12 cellular contexts compared by ENCODE assay signal in the genomic region with DNA sequence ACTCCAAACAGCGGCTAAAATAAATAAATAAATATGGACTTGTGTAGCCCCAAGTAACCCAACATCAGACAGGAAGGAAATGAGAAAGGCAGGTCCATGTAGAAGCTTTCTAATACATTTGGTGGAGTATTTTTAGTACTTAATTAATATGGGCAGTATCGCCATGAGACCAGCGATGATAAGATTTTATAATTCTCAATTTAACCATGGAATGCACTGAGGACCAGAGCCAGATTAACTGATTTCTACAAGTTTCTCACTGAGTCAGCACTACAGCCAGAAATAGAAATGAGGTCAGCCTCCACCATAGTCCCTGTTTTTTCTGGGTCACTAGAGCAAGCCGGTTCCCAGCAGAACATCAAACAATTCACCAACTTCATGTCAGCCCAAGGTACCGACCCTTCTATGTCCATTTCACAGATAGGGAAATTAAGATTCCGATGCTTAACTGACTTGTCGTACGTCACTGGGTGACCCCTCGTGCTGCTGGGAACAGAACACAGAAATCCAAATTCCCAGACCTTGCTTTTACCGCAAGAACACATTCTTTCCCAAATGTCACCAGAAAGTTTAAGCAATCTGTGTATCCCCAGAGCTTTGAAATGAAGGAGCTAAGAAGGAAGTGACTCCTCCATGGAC.
DNase-seq lines count a peak whose midpoint lies in the region; ATAC-seq and TF ChIP-seq lines count a peak whose summit lies in the region.
"Had no signal": no experiment of that assay in that cellular context is flagged by ENCODE, and none has a peak within 500 bp of the region (broad histone marks: within the 10 kb centered on the region; RNA-seq: fewer than 3 reads in every experiment).

No MANE protein-coding gene starts in this region.

- H3K4me1 ChIP-seq in right cardiac atrium (ENCODE audit: control insufficient read depth, insufficient read depth, low read length) (peaks cover 23% of the 10 kb centered on the region), psoas muscle (peaks cover 21% of the 10 kb centered on the region)

- H3K27me3 ChIP-seq in right cardiac atrium (ENCODE audit: control insufficient read depth, insufficient read depth): no peaks in the 10 kb centered on the region
- no peaks in the 10 kb centered on the region for H3K27me3 ChIP-seq in psoas muscle (ENCODE audit: insufficient read depth in 3 of 3, low read length in 2 of 3)
- H3K27me3 ChIP-seq: dorsolateral prefrontal cortex had no signal

- TF ChIP-seq CTCF in AG09309 (IDR thresholded peaks at IDR 0.05; ENCODE audit: control insufficient read depth, insufficient read depth, low read depth, low read length, missing control alignments) (no peak), astrocyte of the spinal cord (IDR thresholded peaks at IDR 0.05; ENCODE audit: low read depth, low read length) (no peak), psoas muscle (IDR thresholded peaks at IDR 0.05) (no peak)

- intact Hi-C loops in right cardiac atrium (cut with DNase I) (loop anchor here in 1 of 4 donors (10.0 kb wide), 1 partner anchor 218 kb away; no protein-coding TSS in a partner anchor), psoas muscle (cut with DNase I) (no loop called here)

- 26% methylated on average over 10 of the region's 10 CpGs for WGBS in right cardiac atrium
- WGBS in psoas muscle, 3 donors: 20 to 32% (median 24%) methylated on average over 10 of the region's 10 CpGs

- DNase-seq in AG09309 (ENCODE audit: low read depth): peak; percentile 39
- DNase-seq in astrocyte of the spinal cord (ENCODE audit: low read depth, low spot score): peak; percentile 85
- peak in 1 of 3 donors; percentile 64 for DNase-seq in right cardiac atrium
- peak in 1 of 2 donors; percentile 46 for DNase-seq in psoas muscle
- DNase-seq in G401 (ENCODE audit: low spot score): no peak
- no peak for DNase-seq in NCI-H446 (lab: John Stamatoyannopoulos, UW)
- DNase-seq: dorsolateral prefrontal cortex; NCI-H526; stimulated activated CD4-positive, alpha-beta T cell treated with anti-CD3 and anti-CD28 coated beads, Interleukin-4, amount 100 ng/mL, for 4 hours had no signal

- H3K27ac ChIP-seq in right cardiac atrium (ENCODE audit: low read length) (peak overlapping the region; percentile 73), psoas muscle (peak overlapping the region; percentile 53)
- H3K27ac ChIP-seq: KMS-11 had no signal

- no peaks in the 10 kb centered on the region for H3K9me3 ChIP-seq in right cardiac atrium (ENCODE audit: control insufficient read depth, low read length)
- H3K9me3 ChIP-seq in psoas muscle: no peaks in the 10 kb centered on the region

- H3K36me3 ChIP-seq in psoas muscle (ENCODE audit: insufficient read depth in 1 of 2, low read depth in 1 of 2): peaks cover 0 to 23% of the 10 kb centered on the region in 2 donors

- peak; percentile 71 to 81 for ATAC-seq in right cardiac atrium
- peak; percentile 64 to 78 (median 72) for ATAC-seq in psoas muscle
- no peak for ATAC-seq in GM18909 (IDR thresholded peaks at IDR 0.05; ENCODE audit: poor library complexity, unreplicated experiment)
- no peak for ATAC-seq in HG03025 (IDR thresholded peaks at IDR 0.05; ENCODE audit: low FRiP score, unreplicated experiment)

- H3K4me3 ChIP-seq in AG09309 (ENCODE audit: control insufficient read depth, low read depth, low read length) (no peak overlapping the region), astrocyte of the spinal cord (ENCODE audit: low read depth, low read length) (no peak overlapping the region), right cardiac atrium (ENCODE audit: low read length) (no peak overlapping the region), psoas muscle (no peak overlapping the region)

- in situ Hi-C loops in astrocyte of the spinal cord (cut with HindIII; ENCODE audit: low sequenced_read_pairs): no loop called here
- in situ Hi-C loops in G401 (cut with HindIII; ENCODE audit: low sequenced_read_pairs): no loop called here

Comparison
In these comparisons a context has a peak if more than half of its experiments do, and no peak if none do; other contexts are left out.
1. DNase-seq: peak in AG09309 (single experiment) and astrocyte of the spinal cord (single experiment); none in G401 (single experiment) and NCI-H446 (0 of 2).
2. ATAC-seq: peak in right cardiac atrium (2 of 2) and psoas muscle (4 of 4); none in GM18909 (single experiment) and HG03025 (single experiment).